In the genomic region with DNA sequence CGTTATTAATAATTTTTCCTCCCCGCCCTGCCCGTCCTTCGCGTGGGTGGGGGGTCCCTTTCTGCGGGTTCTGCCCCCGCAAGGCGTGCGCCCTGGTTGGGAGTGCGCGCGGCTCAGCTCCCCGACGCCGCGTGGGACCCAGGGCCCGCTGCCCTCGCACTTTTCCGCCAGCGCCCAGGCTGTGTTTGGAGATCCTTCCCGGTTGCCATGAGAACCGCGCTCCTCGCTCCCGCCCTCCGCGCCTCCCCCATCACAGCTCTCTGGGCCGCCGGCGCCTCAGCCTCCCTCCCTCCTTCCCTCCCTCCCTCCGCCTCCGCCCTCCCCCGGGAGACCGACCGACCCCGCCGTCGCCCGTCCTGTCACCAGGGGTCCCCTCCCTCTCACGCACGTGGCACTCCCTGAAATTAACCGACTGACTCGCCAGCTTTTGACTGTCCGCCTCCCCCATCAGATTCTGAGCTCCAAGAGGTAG, we compare ENCODE assay signal across 8 cellular contexts.
DNase-seq lines count a peak whose midpoint lies in the region; ATAC-seq and TF ChIP-seq lines count a peak whose summit lies in the region.

No MANE protein-coding gene starts in this region.

- no peaks in the 10 kb centered on the region; the same call in 1 of the 2 replicates for H3K36me3 ChIP-seq in WERI-Rb-1

- H3K27me3 ChIP-seq in WERI-Rb-1 (ENCODE audit: insufficient read depth, low read depth, severe bottlenecking), result no peaks in the 10 kb centered on the region

- peak overlapping the region; percentile 98 for H3K27ac ChIP-seq in WERI-Rb-1
- H3K27ac ChIP-seq in coronary artery, result peak overlapping the region; percentile 96 to 97

- TF ChIP-seq CTCF in GM12865 (IDR thresholded peaks at IDR 0.05; ENCODE audit: insufficient read depth, low read depth, low read length, missing control alignments) (no peak), WERI-Rb-1 (IDR thresholded peaks at IDR 0.05; ENCODE audit: low read depth, low read length) (no peak), coronary artery (IDR thresholded peaks at IDR 0.05) (no peak)

- H3K4me3 ChIP-seq in GM12865 (ENCODE audit: low read depth, low read length), result peak overlapping the region; percentile 58
- H3K4me3 ChIP-seq in WERI-Rb-1 (ENCODE audit: low read depth, low read length), result peak overlapping the region; percentile 66
- H3K4me3 ChIP-seq in coronary artery, result peak overlapping the region; percentile 81

- ATAC-seq in HG02798 (IDR thresholded peaks at IDR 0.05; ENCODE audit: poor library complexity, unreplicated experiment), result no peak
- ATAC-seq in HG03342 (IDR thresholded peaks at IDR 0.05; ENCODE audit: unreplicated experiment), result no peak

- DNase-seq in GM12865 (ENCODE audit: low read depth) (peak; percentile 80), NCI-H2171 treated with DMSO at 0.1 percent for 48 hours (lab: John Stamatoyannopoulos, UW) (peak; percentile 87), WERI-Rb-1 (peak; percentile 91), coronary artery (ENCODE audit: low spot score) (peak; percentile 95), kidney tubule cell (ENCODE audit: low spot score) (peak; percentile 84)
- DNase-seq in stimulated activated CD4-positive, alpha-beta T cell treated with anti-CD3 and anti-CD28 coated beads, Interleukin-1b, Interleukin-23, amount 100 ng/mL, for 48 hours, result peak; percentile 59

- H3K9me3 ChIP-seq in WERI-Rb-1 (ENCODE audit: severe bottlenecking), result no peaks in the 10 kb centered on the region
